21 cellular contexts compared by ENCODE assay signal in the genomic region with DNA sequence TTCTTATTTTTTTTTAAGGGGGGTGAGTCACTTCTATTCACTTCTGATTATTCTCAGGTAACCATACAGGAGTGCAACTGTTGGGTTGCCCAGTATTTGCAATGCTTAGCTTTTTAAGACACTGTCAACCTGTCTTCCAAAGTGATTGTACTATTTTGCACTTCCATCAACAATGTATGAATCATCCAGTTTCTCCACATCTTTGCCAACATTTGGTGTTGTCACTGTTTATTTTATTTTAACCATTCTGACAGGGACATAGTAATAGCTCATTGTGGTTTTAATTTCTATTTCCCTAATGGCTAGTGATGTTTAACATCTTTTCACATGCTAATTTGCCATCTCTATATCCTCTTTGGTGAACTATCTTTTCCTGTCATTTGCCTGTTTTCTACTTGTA. TPM values are rescaled to one million over a fixed set of nuclear protein-coding genes. Genes with fewer than 3 reads are reported as not detected.
"Had no signal": no experiment of that assay in that cellular context is flagged by ENCODE, and none has a peak within 500 bp of the region (broad histone marks: within the 10 kb centered on the region; RNA-seq: fewer than 3 reads in every experiment).

No MANE protein-coding gene starts in this region.

- H3K36me3 ChIP-seq: brain microvascular endothelial cell, gastrocnemius medialis, heart right ventricle, neural progenitor cell, pancreas, tibial nerve, uterus had no signal

- H3K4me1 Mint-ChIP-seq: activated CD4-positive, alpha-beta T cell treated with anti-CD3 and anti-CD28 coated beads for 36 hours had no signal

- H3K9ac ChIP-seq: neural progenitor cell had no signal

- FAIRE-seq: pancreas had no signal

- H3K36me3 Mint-ChIP-seq: stimulated activated effector memory CD8-positive, alpha-beta T cell treated with anti-CD3 and anti-CD28 coated beads, Interleukin-12 subunit alpha, Interleukin-12 subunit beta, amount 100 ng/mL, for 72 hours had no signal

- H3K27me3 ChIP-seq: pancreas had no signal

- H3K27ac Mint-ChIP-seq: activated CD4-positive, alpha-beta T cell treated with anti-CD3 and anti-CD28 coated beads for 36 hours; activated CD8-positive, alpha-beta T cell treated with anti-CD3 and anti-CD28 coated beads, Interleukin-2, amount 10 ng/mL, durations not matched to agents 7 days and 5 days; activated naive CD4-positive, alpha-beta T cell treated with anti-CD3 and anti-CD28 coated beads, Interleukin-2, amount 50 U/mL, for 72 hours; activated T-cell treated with anti-CD3 and anti-CD28 coated beads, Interleukin-2, amount 50 U/mL, for 72 hours; naive B cell; neural progenitor cell; stimulated activated effector memory CD8-positive, alpha-beta T cell treated with anti-CD3 and anti-CD28 coated beads, Interleukin-12 subunit alpha, Interleukin-12 subunit beta, amount 100 ng/mL, for 72 hours had no signal

- ATAC-seq: activated CD4-positive, alpha-beta T cell treated with anti-CD3 and anti-CD28 coated beads for 36 hours; activated CD8-positive, alpha-beta T cell treated with anti-CD3 and anti-CD28 coated beads, Interleukin-2, amount 10 ng/mL, durations not matched to agents 7 days and 5 days; activated naive CD4-positive, alpha-beta T cell treated with anti-CD3 and anti-CD28 coated beads, Interleukin-2, amount 50 U/mL, for 72 hours; activated T-cell treated with anti-CD3 and anti-CD28 coated beads, Interleukin-2, amount 50 U/mL, for 72 hours; gastrocnemius medialis; heart right ventricle; left colon; pancreas; stimulated activated effector memory CD8-positive, alpha-beta T cell treated with anti-CD3 and anti-CD28 coated beads, Interleukin-12 subunit alpha, Interleukin-12 subunit beta, amount 100 ng/mL, for 72 hours had no signal

- H3K27ac ChIP-seq: brain microvascular endothelial cell, gastrocnemius medialis, heart right ventricle, neural progenitor cell, pancreas, tibial nerve, uterus had no signal

- H3K4me3 ChIP-seq: gastrocnemius medialis, heart right ventricle, lung, neural progenitor cell, pancreas, tibial nerve, uterus had no signal

- H3K9me3 Mint-ChIP-seq: activated naive CD4-positive, alpha-beta T cell treated with anti-CD3 and anti-CD28 coated beads, Interleukin-2, amount 50 U/mL, for 72 hours; activated T-cell treated with anti-CD3 and anti-CD28 coated beads, Interleukin-2, amount 50 U/mL, for 72 hours; stimulated activated effector memory CD8-positive, alpha-beta T cell treated with anti-CD3 and anti-CD28 coated beads, Interleukin-12 subunit alpha, Interleukin-12 subunit beta, amount 100 ng/mL, for 72 hours had no signal

- H3K4me3 Mint-ChIP-seq: activated CD4-positive, alpha-beta T cell treated with anti-CD3 and anti-CD28 coated beads for 36 hours; activated CD8-positive, alpha-beta T cell treated with anti-CD3 and anti-CD28 coated beads, Interleukin-2, amount 10 ng/mL, durations not matched to agents 7 days and 5 days; activated T-cell treated with anti-CD3 and anti-CD28 coated beads, Interleukin-2, amount 50 U/mL, for 72 hours; neural progenitor cell; stimulated activated effector memory CD8-positive, alpha-beta T cell treated with anti-CD3 and anti-CD28 coated beads, Interleukin-12 subunit alpha, Interleukin-12 subunit beta, amount 100 ng/mL, for 72 hours had no signal

- DNase-seq: activated CD4-positive, alpha-beta T cell treated with anti-CD3 and anti-CD28 coated beads for 36 hours; activated CD8-positive, alpha-beta memory T cell treated with anti-CD3 and anti-CD28 coated beads, Interleukin-2, amount 50 U/mL, for 48 hours; activated CD8-positive, alpha-beta T cell treated with anti-CD3 and anti-CD28 coated beads, Interleukin-2, amount 10 ng/mL, durations not matched to agents 7 days and 5 days; activated gamma-delta T cell; activated T-cell treated with anti-CD3 and anti-CD28 coated beads, Interleukin-2, amount 50 U/mL, for 72 hours; amniotic stem cell; brain microvascular endothelial cell; dermis blood vessel endothelial cell; gastrocnemius medialis; heart right ventricle; left colon; naive B cell; pancreas; stimulated activated CD4-positive, alpha-beta T cell treated with anti-CD3 and anti-CD28 coated beads, Interleukin-12 subunit alpha, Interleukin-12 subunit beta, amount 100 ng/mL, for 4 hours; T-helper 2 cell; uterus had no signal

- H3K4me2 ChIP-seq: neural progenitor cell had no signal

- H2AFZ ChIP-seq: neural progenitor cell had no signal

- H3K9me3 ChIP-seq: gastrocnemius medialis, heart right ventricle, pancreas, tibial nerve, uterus had no signal

- H3K4me1 ChIP-seq: gastrocnemius medialis, heart right ventricle, pancreas had no signal

RNA-seq across cellular contexts. Expression of gene SLC13A3, which starts 1.4 kb away (rescaled TPM):
- total RNA-seq: activated CD8-positive, alpha-beta T cell treated with anti-CD3 and anti-CD28 coated beads, Interleukin-2, amount 10 ng/mL, durations not matched to agents 7 days and 5 days; activated naive CD4-positive, alpha-beta T cell treated with anti-CD3 and anti-CD28 coated beads, Interleukin-2, amount 50 U/mL, for 72 hours; dermis blood vessel endothelial cell had no signal

RNA-seq across cellular contexts. Expression of gene SLC2A10, which starts 56.8 kb away (rescaled TPM):
- total RNA-seq: activated CD4-positive, alpha-beta T cell treated with anti-CD3 and anti-CD28 coated beads for 36 hours; activated CD8-positive, alpha-beta T cell treated with anti-CD3 and anti-CD28 coated beads, Interleukin-2, amount 10 ng/mL, durations not matched to agents 7 days and 5 days had no signal
